In the genomic region with DNA sequence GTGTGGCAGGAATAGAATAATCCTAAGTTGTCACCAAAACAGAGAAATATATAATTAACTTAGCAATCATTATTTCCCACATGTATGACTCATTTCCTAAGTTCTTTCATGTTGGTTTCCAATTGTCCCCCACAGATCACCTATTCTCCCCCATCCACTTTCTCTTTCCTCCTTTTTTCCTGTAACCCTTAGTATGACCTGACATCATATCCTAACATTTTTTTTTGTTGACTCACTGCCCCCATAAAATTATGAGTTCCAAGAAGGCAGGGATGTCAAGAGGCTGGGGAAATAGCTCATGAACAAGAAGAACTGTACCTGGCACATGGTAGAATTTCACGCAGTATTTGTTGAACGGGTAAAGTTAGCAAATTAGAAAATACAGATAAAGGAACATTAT, we compare ENCODE assay signal across 21 cellular contexts.
DNase-seq lines count a peak whose midpoint lies in the region; ATAC-seq, FAIRE-seq and TF ChIP-seq lines count a peak whose summit lies in the region.
"Had no signal": no experiment of that assay in that cellular context is flagged by ENCODE, and none has a peak within 500 bp of the region (broad histone marks: within the 10 kb centered on the region; RNA-seq: fewer than 3 reads in every experiment).

No MANE protein-coding gene starts in this region.

- H3K36me3 Mint-ChIP-seq in CD8-positive, alpha-beta memory T cell = peaks cover 0 to 2% (median 0%) of the 10 kb centered on the region in 3 donors
- H3K36me3 Mint-ChIP-seq: activated CD4-positive, alpha-beta memory T cell treated with anti-CD3 and anti-CD28 coated beads for 36 hours; immature natural killer cell; neural progenitor cell had no signal

- no peaks in the 10 kb centered on the region for H3K9me3 Mint-ChIP-seq in CD8-positive, alpha-beta memory T cell
- H3K9me3 Mint-ChIP-seq: activated CD4-positive, alpha-beta memory T cell treated with anti-CD3 and anti-CD28 coated beads for 36 hours; activated naive CD8-positive, alpha-beta T cell treated with anti-CD3 and anti-CD28 coated beads, Interleukin-2, amount 10 ng/mL, durations not matched to agents 7 days and 5 days; activated T-cell treated with anti-CD3 and anti-CD28 coated beads, Interleukin-2, amount 50 U/mL, for 4 hours; effector memory CD8-positive, alpha-beta T cell; immature natural killer cell; neural progenitor cell had no signal

- ATAC-seq in heart right ventricle = no peak
- ATAC-seq: activated T-cell treated with anti-CD3 and anti-CD28 coated beads, Interleukin-2, amount 50 U/mL, for 4 hours; effector memory CD8-positive, alpha-beta T cell; GM12878; Panc1 had no signal

- no peak overlapping the region for H3K27ac ChIP-seq in heart right ventricle
- H3K27ac ChIP-seq in CD8-positive, alpha-beta memory T cell (ENCODE audit: low read depth, low read length) = no peak overlapping the region
- H3K27ac ChIP-seq: neural progenitor cell had no signal

- in situ Hi-C loops in ACHN (cut with HindIII; ENCODE audit: low pct_ligation_motif_present, low pct_unique_long_range_greater_than_20kb, low sequenced_read_pairs) = no loop called here

- peaks cover 8 to 74% (median 51%) of the 10 kb centered on the region in 9 donors for H3K4me1 ChIP-seq in heart right ventricle
- no peaks in the 10 kb centered on the region for H3K4me1 ChIP-seq in CD8-positive, alpha-beta memory T cell (ENCODE audit: insufficient read depth, low read length)

- DNase-seq in ACHN = peak; percentile 65
- DNase-seq in LoVo (ENCODE audit: low spot score) = peak; percentile 45
- DNase-seq in bronchial epithelial cell (ENCODE audit: low read depth) = peak; percentile 78
- peak; percentile 9 for DNase-seq in iris pigment epithelial cell (ENCODE audit: low read depth)
- no peak for DNase-seq in midbrain (lab: John Stamatoyannopoulos, UW)
- no peak for DNase-seq in heart right ventricle
- no peak for DNase-seq in CD8-positive, alpha-beta memory T cell
- DNase-seq in islet precursor cell = no peak
- DNase-seq: activated CD4-positive, alpha-beta memory T cell treated with anti-CD3 and anti-CD28 coated beads for 36 hours; activated naive CD8-positive, alpha-beta T cell treated with anti-CD3 and anti-CD28 coated beads, Interleukin-2, amount 10 ng/mL, durations not matched to agents 7 days and 5 days; activated T-cell treated with anti-CD3 and anti-CD28 coated beads, Interleukin-2, amount 50 U/mL, for 4 hours; effector memory CD8-positive, alpha-beta T cell; immature natural killer cell; MM.1S; NCI-H2081; right cardiac atrium; stomach had no signal

- TF ChIP-seq CTCF in bronchial epithelial cell (IDR thresholded peaks at IDR 0.05; ENCODE audit: insufficient read depth, low read length, severe bottlenecking) (no peak), heart right ventricle (IDR thresholded peaks at IDR 0.05) (no peak)

- POLR2A ChIA-PET in CD8-positive, alpha-beta memory T cell (lab: Charles Lee) = no interaction called here

- FAIRE-seq in bronchial epithelial cell (lab: Jason Lieb, UNC) = no peak
- FAIRE-seq: G401.6, GM12878 had no signal

- CTCF ChIA-PET in CD8-positive, alpha-beta memory T cell (lab: Charles Lee) = interaction anchor here (1.1 kb wide), 1 partner anchor 10 kb away, joined by 3 read pairs; no protein-coding TSS in a partner anchor

- intact Hi-C loops in heart right ventricle (cut with DNase I) = no loop called here

- no peak overlapping the region for H3K4me3 Mint-ChIP-seq in CD8-positive, alpha-beta memory T cell
- H3K4me3 Mint-ChIP-seq: activated CD4-positive, alpha-beta memory T cell treated with anti-CD3 and anti-CD28 coated beads for 36 hours; activated naive CD8-positive, alpha-beta T cell treated with anti-CD3 and anti-CD28 coated beads, Interleukin-2, amount 10 ng/mL, durations not matched to agents 7 days and 5 days; activated T-cell treated with anti-CD3 and anti-CD28 coated beads, Interleukin-2, amount 50 U/mL, for 4 hours; effector memory CD8-positive, alpha-beta T cell; immature natural killer cell; neural progenitor cell had no signal

- no peak overlapping the region for H3K27ac Mint-ChIP-seq in CD8-positive, alpha-beta memory T cell
- H3K27ac Mint-ChIP-seq: activated CD4-positive, alpha-beta memory T cell treated with anti-CD3 and anti-CD28 coated beads for 36 hours; activated naive CD8-positive, alpha-beta T cell treated with anti-CD3 and anti-CD28 coated beads, Interleukin-2, amount 10 ng/mL, durations not matched to agents 7 days and 5 days; effector memory CD8-positive, alpha-beta T cell; immature natural killer cell; neural progenitor cell had no signal

- no peaks in the 10 kb centered on the region for H3K27me3 ChIP-seq in bronchial epithelial cell (ENCODE audit: control insufficient read depth, insufficient read depth, low read length)
- H3K27me3 ChIP-seq in heart right ventricle = no peaks in the 10 kb centered on the region
- H3K27me3 ChIP-seq in CD8-positive, alpha-beta memory T cell (ENCODE audit: insufficient read depth, low read length, poor library complexity, severe bottlenecking) = no peaks in the 10 kb centered on the region
- H3K27me3 ChIP-seq: neural progenitor cell, stomach had no signal

- no peaks in the 10 kb centered on the region for H3K9me3 ChIP-seq in heart right ventricle
- no peaks in the 10 kb centered on the region for H3K9me3 ChIP-seq in CD8-positive, alpha-beta memory T cell (ENCODE audit: low read length)
- H3K9me3 ChIP-seq: stomach had no signal

- H3K36me3 ChIP-seq in bronchial epithelial cell (ENCODE audit: control insufficient read depth, insufficient read depth, low read length) (no peaks in the 10 kb centered on the region), heart right ventricle (no peaks in the 10 kb centered on the region)
- no peaks in the 10 kb centered on the region for H3K36me3 ChIP-seq in CD8-positive, alpha-beta memory T cell (ENCODE audit: insufficient read depth, low read length)
- H3K36me3 ChIP-seq: neural progenitor cell, stomach had no signal

- peaks cover 9 to 17% (median 12%) of the 10 kb centered on the region in 3 donors for H3K4me1 Mint-ChIP-seq in CD8-positive, alpha-beta memory T cell

- H3K27me3 Mint-ChIP-seq in CD8-positive, alpha-beta memory T cell = no peaks in the 10 kb centered on the region
- H3K27me3 Mint-ChIP-seq: activated CD4-positive, alpha-beta memory T cell treated with anti-CD3 and anti-CD28 coated beads for 36 hours had no signal

- WGBS in heart right ventricle, 2 donors = 77 to 83% methylated on average over 2 of the region's 2 CpGs

- no peak overlapping the region for H3K4me3 ChIP-seq in bronchial epithelial cell (ENCODE audit: low read depth, low read length)
- H3K4me3 ChIP-seq in heart right ventricle = no peak overlapping the region
- no peak overlapping the region for H3K4me3 ChIP-seq in CD8-positive, alpha-beta memory T cell (ENCODE audit: low read length)
- H3K4me3 ChIP-seq: GM12878, neural progenitor cell, stomach had no signal

Comparison
In these comparisons a context has a peak if more than half of its experiments do, and no peak if none do; other contexts are left out.
1. DNase-seq: peak in ACHN (single experiment), LoVo (single experiment), bronchial epithelial cell (single experiment) and iris pigment epithelial cell (single experiment); none in midbrain (single experiment), heart right ventricle (0 of 2), CD8-positive, alpha-beta memory T cell (0 of 5) and islet precursor cell (single experiment).